ENCODE assay signal across 15 cellular contexts in genomic region chr2:188785515-188785914, GRCh38.
A peak's percentile ranks its signal among the peaks of the same experiment; 100 is the strongest.
DNase-seq lines count a peak whose midpoint lies in the region; ATAC-seq and TF ChIP-seq lines count a peak whose summit lies in the region.
"Had no signal": no experiment of that assay in that cellular context is flagged by ENCODE, and none has a peak within 500 bp of the region (broad histone marks: within the 10 kb centered on the region; RNA-seq: fewer than 3 reads in every experiment).

No MANE protein-coding gene starts in this region.

- no peak for ATAC-seq in HG03432 (IDR thresholded peaks at IDR 0.05; ENCODE audit: unreplicated experiment)
- ATAC-seq: stimulated activated memory B cell treated with anti-CD40 and anti-IgM and Interleukin-4, amounts not matched to agents 10 μg/mL and 1 μg/mL and 100 μg/mL, for 72 hours had no signal

- peak overlapping the region; percentile 95 for H3K27ac Mint-ChIP-seq in HFFc6
- H3K27ac Mint-ChIP-seq in activated CD4-positive, alpha-beta memory T cell treated with anti-CD3 and anti-CD28 coated beads for 36 hours: no peak overlapping the region
- H3K27ac Mint-ChIP-seq: stimulated activated memory B cell treated with anti-CD40 and anti-IgM and Interleukin-4, amounts not matched to agents 10 μg/mL and 1 μg/mL and 100 μg/mL, for 72 hours had no signal

- TF ChIP-seq EP300 in suprapubic skin (IDR thresholded peaks at IDR 0.05): no peak

- no peaks in the 10 kb centered on the region for H3K36me3 Mint-ChIP-seq in HFFc6 (ENCODE audit: low read depth)
- H3K36me3 Mint-ChIP-seq in activated CD4-positive, alpha-beta memory T cell treated with anti-CD3 and anti-CD28 coated beads for 36 hours: no peaks in the 10 kb centered on the region
- H3K36me3 Mint-ChIP-seq: CD14-positive monocyte; stimulated activated memory B cell treated with anti-CD40 and anti-IgM and Interleukin-4, amounts not matched to agents 10 μg/mL and 1 μg/mL and 100 μg/mL, for 72 hours had no signal

- no peak for DNase-seq in HFFc6
- peak in 1 of 2 donors; percentile 17 for DNase-seq in fibroblast of lung (ENCODE audit: low read depth in 2 of 2)
- DNase-seq in suprapubic skin (ENCODE audit: low spot score in 2 of 2): no peak
- DNase-seq in NCI-H82 (lab: John Stamatoyannopoulos, UW): no peak
- DNase-seq in activated CD4-positive, alpha-beta memory T cell treated with anti-CD3 and anti-CD28 coated beads for 36 hours: no peak
- DNase-seq in NCI-H510A treated with DMSO at 0.1 percent for 48 hours (lab: John Stamatoyannopoulos, UW): no peak
- DNase-seq: activated effector memory CD4-positive, alpha-beta T cell treated with Interleukin-2 at 50 U/mL for 16 hours; DND-41; islet precursor cell; Kasumi-1; NCI-H187 had no signal

- no peak for TF ChIP-seq CTCF in HFFc6 (IDR thresholded peaks at IDR 0.05)
- no peak for TF ChIP-seq CTCF in fibroblast of lung (conservative IDR thresholded peaks at IDR 0.05 in 1 of 2, IDR thresholded peaks at IDR 0.05 in 1 of 2; ENCODE audit: low read depth in 1 of 2, low read length in 2 of 2)
- TF ChIP-seq CTCF in suprapubic skin (IDR thresholded peaks at IDR 0.05): no peak

- no peaks in the 10 kb centered on the region for H4K20me1 ChIP-seq in fibroblast of lung (ENCODE audit: control insufficient read depth, extremely low read depth, insufficient read depth, low read length)

- no peak overlapping the region for H3K9ac ChIP-seq in fibroblast of lung (ENCODE audit: insufficient read depth, low read length)
- peak overlapping the region; percentile 3 for H3K9ac ChIP-seq in muscle layer of colon (ENCODE audit: low read length)

- H3K27me3 Mint-ChIP-seq in HFFc6 (ENCODE audit: insufficient read depth): no peaks in the 10 kb centered on the region
- H3K27me3 Mint-ChIP-seq in activated CD4-positive, alpha-beta memory T cell treated with anti-CD3 and anti-CD28 coated beads for 36 hours: no peaks in the 10 kb centered on the region
- H3K27me3 Mint-ChIP-seq: stimulated activated memory B cell treated with anti-CD40 and anti-IgM and Interleukin-4, amounts not matched to agents 10 μg/mL and 1 μg/mL and 100 μg/mL, for 72 hours had no signal

- H3K36me3 ChIP-seq in fibroblast of lung (ENCODE audit: control insufficient read depth, insufficient read depth, low read length): no peaks in the 10 kb centered on the region
- no peaks in the 10 kb centered on the region for H3K36me3 ChIP-seq in muscle layer of colon (ENCODE audit: insufficient read depth, low read length)
- H3K36me3 ChIP-seq in suprapubic skin: no peaks in the 10 kb centered on the region

- H3K27me3 ChIP-seq in fibroblast of lung (ENCODE audit: control insufficient read depth, insufficient read depth, low read length) (no peaks in the 10 kb centered on the region), muscle layer of colon (ENCODE audit: control insufficient read depth in 1 of 2, insufficient read depth in 2 of 2, low read length in 2 of 2) (no peaks in the 10 kb centered on the region), suprapubic skin (no peaks in the 10 kb centered on the region)

- peak overlapping the region; percentile 85 for H3K27ac ChIP-seq in fibroblast of lung (ENCODE audit: insufficient read depth, low read length)
- H3K27ac ChIP-seq in muscle layer of colon (ENCODE audit: low read depth, low read length): peak overlapping the region; percentile 88
- peak overlapping the region; percentile 74 for H3K27ac ChIP-seq in suprapubic skin

- no peaks in the 10 kb centered on the region for H3K79me2 ChIP-seq in fibroblast of lung (ENCODE audit: control insufficient read depth, insufficient read depth, low read length)

- peak overlapping the region; percentile 41 for H2AFZ ChIP-seq in fibroblast of lung (ENCODE audit: low read length)

- TF ChIP-seq POLR2A in suprapubic skin (IDR thresholded peaks at IDR 0.05): no peak

- intact Hi-C loops in activated CD4-positive, alpha-beta memory T cell treated with anti-CD3 and anti-CD28 coated beads for 36 hours (cut with micrococcal nuclease): no loop called here

- peaks cover 58% of the 10 kb centered on the region for H3K4me1 Mint-ChIP-seq in HFFc6 (ENCODE audit: low read depth)
- no peaks in the 10 kb centered on the region for H3K4me1 Mint-ChIP-seq in activated CD4-positive, alpha-beta memory T cell treated with anti-CD3 and anti-CD28 coated beads for 36 hours (ENCODE audit: low read depth)
- H3K4me1 Mint-ChIP-seq: CD14-positive monocyte; stimulated activated memory B cell treated with anti-CD40 and anti-IgM and Interleukin-4, amounts not matched to agents 10 μg/mL and 1 μg/mL and 100 μg/mL, for 72 hours had no signal

- peak overlapping the region; percentile 85; the same call in 1 of the 2 replicates for H3K4me3 Mint-ChIP-seq in HFFc6
- H3K4me3 Mint-ChIP-seq in activated CD4-positive, alpha-beta memory T cell treated with anti-CD3 and anti-CD28 coated beads for 36 hours: no peak overlapping the region
- H3K4me3 Mint-ChIP-seq: CD14-positive monocyte; stimulated activated memory B cell treated with anti-CD40 and anti-IgM and Interleukin-4, amounts not matched to agents 10 μg/mL and 1 μg/mL and 100 μg/mL, for 72 hours had no signal

- WGBS in suprapubic skin: 67% methylated on average over 6 of the region's 6 CpGs

- POLR2A ChIA-PET in activated CD4-positive, alpha-beta memory T cell treated with anti-CD3 and anti-CD28 coated beads for 36 hours (lab: Charles Lee): no interaction called here

- H3K4me1 ChIP-seq in fibroblast of lung (ENCODE audit: control insufficient read depth, extremely low read depth, insufficient read depth, low read length): peaks cover 25% of the 10 kb centered on the region
- H3K4me1 ChIP-seq in muscle layer of colon (ENCODE audit: insufficient read depth, low read length): peaks cover 30% of the 10 kb centered on the region
- peaks cover 17% of the 10 kb centered on the region for H3K4me1 ChIP-seq in suprapubic skin

- H3K9me3 ChIP-seq in fibroblast of lung (ENCODE audit: control insufficient read depth, insufficient read depth, low read depth, low read length): no peaks in the 10 kb centered on the region
- H3K9me3 ChIP-seq in muscle layer of colon (ENCODE audit: low read length): no peaks in the 10 kb centered on the region
- H3K9me3 ChIP-seq in suprapubic skin: no peaks in the 10 kb centered on the region

- CTCF ChIA-PET in activated CD4-positive, alpha-beta memory T cell treated with anti-CD3 and anti-CD28 coated beads for 36 hours (lab: Charles Lee): no interaction called here

- no peaks in the 10 kb centered on the region for H3K9me3 Mint-ChIP-seq in HFFc6
- no peaks in the 10 kb centered on the region for H3K9me3 Mint-ChIP-seq in activated CD4-positive, alpha-beta memory T cell treated with anti-CD3 and anti-CD28 coated beads for 36 hours

- H3K4me2 ChIP-seq in fibroblast of lung (ENCODE audit: extremely low read depth, insufficient read depth, low read length): peak overlapping the region; percentile 8

- no peak overlapping the region for H3K4me3 ChIP-seq in fibroblast of lung (replicated peaks in 1 of 4; ENCODE audit: control extremely low read depth in 1 of 4, insufficient read depth in 1 of 4, low read depth in 3 of 4, low read length in 4 of 4)
- H3K4me3 ChIP-seq in muscle layer of colon (ENCODE audit: low read depth in 1 of 2, low read length in 2 of 2): no peak overlapping the region
- no peak overlapping the region for H3K4me3 ChIP-seq in suprapubic skin
